Comparison of ENCODE assay signal across 26 cellular contexts in genomic region chr3:81277853-81278252, GRCh38.
DNase-seq lines count a peak whose midpoint lies in the region; ATAC-seq and TF ChIP-seq lines count a peak whose summit lies in the region.
"Had no signal": no experiment of that assay in that cellular context is flagged by ENCODE, and none has a peak within 500 bp of the region (broad histone marks: within the 10 kb centered on the region; RNA-seq: fewer than 3 reads in every experiment).

No MANE protein-coding gene starts in this region.

- H3K27ac ChIP-seq in breast epithelium = no peak overlapping the region
- H3K27ac ChIP-seq: body of pancreas, gastrocnemius medialis, KMS-11, pancreas, right atrium auricular region had no signal

- H3K9me3 ChIP-seq in breast epithelium = no peaks in the 10 kb centered on the region
- H3K9me3 ChIP-seq: body of pancreas, gastrocnemius medialis, pancreas, right atrium auricular region had no signal

- no peaks in the 10 kb centered on the region for H3K4me1 ChIP-seq in breast epithelium
- H3K4me1 ChIP-seq: body of pancreas, gastrocnemius medialis, right atrium auricular region had no signal

- intact Hi-C loops in breast epithelium (cut with DNase I; ENCODE audit: low total_unique reads) = loop anchor here (5.0 kb wide), 1 partner anchor 291 kb away; no protein-coding TSS in a partner anchor

- DNase-seq in GM04504 (ENCODE audit: low read depth) = peak; percentile 9
- peak; percentile 41 for DNase-seq in astrocyte of the cerebellum (ENCODE audit: low read depth)
- DNase-seq in fibroblast of peridontal ligament (ENCODE audit: extremely low read depth) = peak; percentile 66
- no peak for DNase-seq in NCI-H146 treated with DMSO at 0.1 percent for 48 hours (lab: John Stamatoyannopoulos, UW; ENCODE audit: unreplicated experiment)
- DNase-seq in breast epithelium (ENCODE audit: low spot score in 2 of 2) = no peak
- DNase-seq: activated CD4-positive, alpha-beta memory T cell treated with anti-CD3 and anti-CD28 coated beads, Interleukin-2, amount 10 ng/mL, durations not matched to agents 7 days and 5 days; activated CD4-positive, alpha-beta T cell treated with anti-CD3 and anti-CD28 coated beads for 1 hour; activated naive CD8-positive, alpha-beta T cell treated with anti-CD3 and anti-CD28 coated beads, Interleukin-2, amount 10 ng/mL, durations not matched to agents 7 days and 5 days; AML-193; body of pancreas; CD4-positive, alpha-beta T cell; effector CD8-positive, alpha-beta T cell; erythroblast; gastrocnemius medialis; hippocampal formation; mesenchymal stem cell; NCI-H1436; NCI-H446 treated with DMSO at 0.1 percent for 48 hours; NCI-H82; pancreas; stimulated activated CD4-positive, alpha-beta T cell treated with anti-CD3 and anti-CD28 coated beads, Interleukin-2, amount 100 ng/mL, for 24 hours had no signal

- TF ChIP-seq CTCF in astrocyte of the cerebellum (IDR thresholded peaks at IDR 0.05; ENCODE audit: low read depth, low read length, missing control alignments) (no peak), breast epithelium (IDR thresholded peaks at IDR 0.05) (no peak)

- H3K27me3 ChIP-seq in breast epithelium = no peaks in the 10 kb centered on the region
- H3K27me3 ChIP-seq: body of pancreas, gastrocnemius medialis, pancreas, right atrium auricular region had no signal

- H3K4me3 ChIP-seq in astrocyte of the cerebellum (ENCODE audit: low read depth, low read length) (no peak overlapping the region), breast epithelium (no peak overlapping the region)
- H3K4me3 ChIP-seq: body of pancreas, gastrocnemius medialis, pancreas, right atrium auricular region had no signal

- in situ Hi-C loops in astrocyte of the cerebellum (cut with HindIII; ENCODE audit: low sequenced_read_pairs) = no loop called here

- no peak for TF ChIP-seq POLR2A in breast epithelium (IDR thresholded peaks at IDR 0.05)

- H3K36me3 ChIP-seq in breast epithelium = no peaks in the 10 kb centered on the region
- H3K36me3 ChIP-seq: gastrocnemius medialis, pancreas, right atrium auricular region had no signal

- ATAC-seq in GM18868 (IDR thresholded peaks at IDR 0.05; ENCODE audit: unreplicated experiment) (no peak), HG02759 (IDR thresholded peaks at IDR 0.05; ENCODE audit: unreplicated experiment) (no peak)
- ATAC-seq: body of pancreas, gastrocnemius medialis, left lobe of liver, pancreas had no signal

Comparison
In these comparisons a context has a peak if more than half of its experiments do, and no peak if none do; other contexts are left out.
1. DNase-seq: peak in GM04504 (single experiment), astrocyte of the cerebellum (single experiment) and fibroblast of peridontal ligament (single experiment); none in NCI-H146 treated with DMSO at 0.1 percent for 48 hours (single experiment) and breast epithelium (0 of 2).